14 cellular contexts compared by ENCODE assay signal in genomic region chr5:5481206-5481605, GRCh38. TPM values are rescaled to one million over a fixed set of nuclear protein-coding genes. Genes with fewer than 3 reads are reported as not detected.
DNase-seq lines count a peak whose midpoint lies in the region; ATAC-seq and TF ChIP-seq lines count a peak whose summit lies in the region.
"Had no signal": no experiment of that assay in that cellular context is flagged by ENCODE, and none has a peak within 500 bp of the region (broad histone marks: within the 10 kb centered on the region; RNA-seq: fewer than 3 reads in every experiment).

No MANE protein-coding gene starts in this region.

- H3K9me2 ChIP-seq in OCI-LY1 (ENCODE audit: low read depth, low read length): no peaks in the 10 kb centered on the region

- peak overlapping the region; percentile 45 for H3K27ac ChIP-seq in OCI-LY1 (ENCODE audit: low read depth, low read length, poor library complexity, severe bottlenecking)
- peak overlapping the region; percentile 28 for H3K27ac ChIP-seq in naive thymus-derived CD4-positive, alpha-beta T cell (ENCODE audit: low read depth, low read length)
- H3K27ac ChIP-seq: heart left ventricle had no signal

- H4K20me1 ChIP-seq in OCI-LY1 (ENCODE audit: insufficient read depth, low read length): no peaks in the 10 kb centered on the region

- no peak overlapping the region for H3K9ac ChIP-seq in OCI-LY1 (ENCODE audit: low read length)

- no peak overlapping the region for H3K4me3 ChIP-seq in OCI-LY1 (ENCODE audit: low read depth, low read length, poor library complexity, severe bottlenecking)
- no peak overlapping the region for H3K4me3 ChIP-seq in naive thymus-derived CD4-positive, alpha-beta T cell (ENCODE audit: low read length)
- H3K4me3 ChIP-seq: heart left ventricle, MG63 had no signal

- H3K9me3 Mint-ChIP-seq in naive thymus-derived CD4-positive, alpha-beta T cell: peaks cover 0 to 10% (median 0%) of the 10 kb centered on the region in 11 donors

- H3K27ac Mint-ChIP-seq in naive thymus-derived CD4-positive, alpha-beta T cell: peak overlapping the region; percentile 59 to 92 (median 80)

- no peaks in the 10 kb centered on the region for H3K27me3 Mint-ChIP-seq in naive thymus-derived CD4-positive, alpha-beta T cell

- H3K27me3 ChIP-seq in OCI-LY1 (ENCODE audit: insufficient read depth, low read length): no peaks in the 10 kb centered on the region
- H3K27me3 ChIP-seq in naive thymus-derived CD4-positive, alpha-beta T cell (ENCODE audit: control insufficient read depth in 2 of 2, insufficient read depth in 2 of 2, low read length in 2 of 2): no peaks in the 10 kb centered on the region
- H3K27me3 ChIP-seq: heart left ventricle, MG63 had no signal

- no peak overlapping the region for H3K4me2 ChIP-seq in OCI-LY1 (ENCODE audit: low read length)

- peak; percentile 78 for ATAC-seq in GM19395 (IDR thresholded peaks at IDR 0.05; ENCODE audit: unreplicated experiment)
- peak; percentile 82 for ATAC-seq in HG02885 (IDR thresholded peaks at IDR 0.05; ENCODE audit: poor library complexity, unreplicated experiment)
- ATAC-seq in naive thymus-derived CD4-positive, alpha-beta T cell: peak; percentile 85
- ATAC-seq in GM21381 (IDR thresholded peaks at IDR 0.05; ENCODE audit: unreplicated experiment): no peak
- ATAC-seq in GM21786 (IDR thresholded peaks at IDR 0.05; ENCODE audit: unreplicated experiment): no peak
- ATAC-seq: left lobe of liver had no signal

- TF ChIP-seq CTCF in OCI-LY1 (IDR thresholded peaks at IDR 0.05; ENCODE audit: low read length): no peak

- peaks cover 11 to 46% (median 26%) of the 10 kb centered on the region in 5 donors for H3K36me3 Mint-ChIP-seq in naive thymus-derived CD4-positive, alpha-beta T cell

- POLR2A ChIA-PET in naive thymus-derived CD4-positive, alpha-beta T cell (lab: Charles Lee): interaction anchor here (0.7 kb wide), 1 partner anchor 66 kb away, joined by 3 read pairs; no protein-coding TSS in a partner anchor

- DNase-seq in naive thymus-derived CD4-positive, alpha-beta T cell: peak in 6 of 9 donors; percentile 32 to 59 (median 44)
- DNase-seq in AG08395 (ENCODE audit: low spot score): no peak
- DNase-seq: activated CD4-positive, CD25-positive, alpha-beta regulatory T cell; activated effector memory CD4-positive, alpha-beta T cell treated with Interleukin-2 at 50 U/mL for 16 hours; heart left ventricle; MG63; OCI-M1 had no signal

- H3K4me1 ChIP-seq in OCI-LY1 (ENCODE audit: insufficient read depth, low read length, severe bottlenecking): peaks cover 14% of the 10 kb centered on the region
- H3K4me1 ChIP-seq in naive thymus-derived CD4-positive, alpha-beta T cell (ENCODE audit: control insufficient read depth in 2 of 2, insufficient read depth in 2 of 2, low read length in 2 of 2): peaks cover 7 to 13% of the 10 kb centered on the region in 2 donors

- CTCF ChIA-PET in naive thymus-derived CD4-positive, alpha-beta T cell (lab: Charles Lee): no interaction called here

- H3K4me3 Mint-ChIP-seq in naive thymus-derived CD4-positive, alpha-beta T cell: peak overlapping the region in 9 of 10 donors; percentile 29 to 78 (median 53)
- H3K4me3 Mint-ChIP-seq: neural crest cell had no signal

- H3K36me3 ChIP-seq in OCI-LY1 (ENCODE audit: insufficient read depth, low read length): peaks cover 13% of the 10 kb centered on the region
- H3K36me3 ChIP-seq in naive thymus-derived CD4-positive, alpha-beta T cell (ENCODE audit: control insufficient read depth in 2 of 3, insufficient read depth in 3 of 3, low read length in 3 of 3): peaks cover 0 to 24% (median 3%) of the 10 kb centered on the region in 3 experiments

- intact Hi-C loops in naive thymus-derived CD4-positive, alpha-beta T cell (cut with micrococcal nuclease): loop anchor here (1.0 to 2.0 kb wide), 2 partner anchors 42 to 59 kb away; partner anchors contain the start of gene ICE1 (in 2 of the 2)

- no peaks in the 10 kb centered on the region for H3F3A ChIP-seq in OCI-LY1 (ENCODE audit: insufficient read depth, low read length)

- H2AFZ ChIP-seq in OCI-LY1 (ENCODE audit: low read length): no peak overlapping the region

- H3K79me2 ChIP-seq in OCI-LY1 (ENCODE audit: insufficient read depth, low read length): no peaks in the 10 kb centered on the region

- peaks cover 14 to 40% (median 26%) of the 10 kb centered on the region in 7 donors for H3K4me1 Mint-ChIP-seq in naive thymus-derived CD4-positive, alpha-beta T cell
- H3K4me1 Mint-ChIP-seq: neural crest cell had no signal

- no peaks in the 10 kb centered on the region for H3K9me3 ChIP-seq in OCI-LY1 (ENCODE audit: low read length)
- no peaks in the 10 kb centered on the region for H3K9me3 ChIP-seq in naive thymus-derived CD4-positive, alpha-beta T cell (ENCODE audit: control insufficient read depth in 2 of 3, low read length in 3 of 3)
- H3K9me3 ChIP-seq: heart left ventricle, MG63 had no signal

RNA-seq across cellular contexts. Expression of gene ICE1, which starts 58.7 kb away (rescaled TPM):
- 10 to 100 TPM; 30.2 to 47.6 (median 35.8) TPM for total RNA-seq in naive thymus-derived CD4-positive, alpha-beta T cell
- polyA plus RNA-seq in naive thymus-derived CD4-positive, alpha-beta T cell: 10 to 100 TPM; 17.2 to 18.9 TPM

Comparison
In these comparisons a context has a peak if more than half of its experiments do, and no peak if none do; other contexts are left out.
1. ATAC-seq: peak in GM19395 (single experiment), HG02885 (single experiment) and naive thymus-derived CD4-positive, alpha-beta T cell (single experiment); none in GM21381 (single experiment) and GM21786 (single experiment).